9 cellular contexts compared by ENCODE assay signal in the genomic region with DNA sequence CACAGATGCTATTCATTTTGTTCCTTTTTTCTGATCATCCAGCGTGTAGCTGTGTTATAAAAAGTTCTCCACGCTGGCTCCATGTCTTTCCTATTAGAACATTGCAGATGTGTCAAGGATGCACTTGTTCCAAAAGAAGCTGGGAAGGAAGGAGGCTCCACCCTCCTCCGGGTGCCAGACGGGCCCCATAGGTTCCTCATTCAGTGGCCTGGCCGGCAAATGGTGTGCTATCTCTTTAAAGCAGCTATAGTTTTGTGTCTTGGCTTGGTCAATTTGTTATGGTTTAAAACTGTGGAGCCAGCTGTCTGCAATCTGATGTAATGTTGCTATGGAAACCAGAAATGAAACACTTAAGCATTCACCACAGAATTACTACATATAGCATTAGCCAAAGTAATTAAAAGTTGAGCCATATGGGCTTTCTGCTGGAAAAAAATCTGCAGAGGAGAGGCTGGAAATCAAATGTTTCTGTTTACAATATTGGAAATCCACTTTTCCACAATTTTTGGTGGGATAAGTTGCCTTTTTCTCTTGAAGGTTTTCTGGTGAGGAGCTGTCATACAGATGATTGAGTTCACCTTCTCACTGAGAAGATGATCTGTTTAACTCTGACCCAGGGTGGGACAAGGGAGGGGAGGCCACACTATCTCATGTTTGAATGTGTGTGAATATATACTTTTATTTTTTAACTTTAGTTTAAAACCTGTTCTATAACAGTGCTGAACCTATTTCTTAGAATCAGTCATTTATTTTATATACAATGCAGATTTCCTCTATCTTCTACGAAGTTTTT.
DNase-seq lines count a peak whose midpoint lies in the region; ATAC-seq, FAIRE-seq and TF ChIP-seq lines count a peak whose summit lies in the region.
"Had no signal": no experiment of that assay in that cellular context is flagged by ENCODE, and none has a peak within 500 bp of the region (broad histone marks: within the 10 kb centered on the region; RNA-seq: fewer than 3 reads in every experiment).

No MANE protein-coding gene starts in this region.

- intact Hi-C loops in right lobe of liver (cut with DNase I), result no loop called here
- intact Hi-C loops in thyroid gland (cut with DNase I), result no loop called here
- intact Hi-C loops in activated T-helper 1 cell treated with anti-CD3 and anti-CD28 coated beads, Interleukin-12 subunit alpha, Interleukin-12 subunit beta, Interleukin-2, Interleukin-4 antibody, amounts not matched to agents 30 ng/mL and 10 ng/mL and 1 ng/mL, durations not matched to agents 14 hours and 24 hours and 36 hours (cut with micrococcal nuclease), result no loop called here

- H3K27me3 ChIP-seq in bronchial epithelial cell (ENCODE audit: control insufficient read depth, insufficient read depth, low read length) (no peaks in the 10 kb centered on the region), right lobe of liver (no peaks in the 10 kb centered on the region), thyroid gland (no peaks in the 10 kb centered on the region)

- H3K36me3 Mint-ChIP-seq in activated T-helper 1 cell treated with anti-CD3 and anti-CD28 coated beads, Interleukin-12 subunit alpha, Interleukin-12 subunit beta, Interleukin-2, Interleukin-4 antibody, amounts not matched to agents 30 ng/mL and 10 ng/mL and 1 ng/mL, durations not matched to agents 14 hours and 24 hours and 36 hours (ENCODE audit: low read depth), result no peaks in the 10 kb centered on the region

- H3K4me3 ChIP-seq in bronchial epithelial cell (ENCODE audit: low read depth, low read length), result no peak overlapping the region
- peak overlapping the region in 1 of 3 donors; percentile 10 for H3K4me3 ChIP-seq in right lobe of liver
- peak overlapping the region in 2 of 3 donors; percentile 25 to 26 for H3K4me3 ChIP-seq in thyroid gland (replicated peaks in 1 of 3)

- H3K4me3 Mint-ChIP-seq in activated T-helper 1 cell treated with anti-CD3 and anti-CD28 coated beads, Interleukin-12 subunit alpha, Interleukin-12 subunit beta, Interleukin-2, Interleukin-4 antibody, amounts not matched to agents 30 ng/mL and 10 ng/mL and 1 ng/mL, durations not matched to agents 14 hours and 24 hours and 36 hours, result no peak overlapping the region

- WGBS in right lobe of liver (ENCODE audit: insufficient coverage, low coverage, low lambda C conversion rate, missing lambda C conversion rate), result 44% methylated on average over 6 of the region's 6 CpGs
- WGBS in thyroid gland, 2 donors, result 36 to 37% methylated on average over 6 of the region's 6 CpGs

- TF ChIP-seq CTCF in bronchial epithelial cell (IDR thresholded peaks at IDR 0.05; ENCODE audit: insufficient read depth, low read length, severe bottlenecking), result no peak
- no peak for TF ChIP-seq CTCF in right lobe of liver (IDR thresholded peaks at IDR 0.05)
- no peak for TF ChIP-seq CTCF in thyroid gland (IDR thresholded peaks at IDR 0.05)

- ATAC-seq in HG02678 (IDR thresholded peaks at IDR 0.05; ENCODE audit: unreplicated experiment) (peak; percentile 96), right lobe of liver (peak; percentile 62 to 73 (median 66))

- in situ Hi-C loops in G401 (cut with HindIII; ENCODE audit: low sequenced_read_pairs), result no loop called here

- no peaks in the 10 kb centered on the region for H3K36me3 ChIP-seq in bronchial epithelial cell (ENCODE audit: control insufficient read depth, insufficient read depth, low read length)
- H3K36me3 ChIP-seq in right lobe of liver, result no peaks in the 10 kb centered on the region
- no peaks in the 10 kb centered on the region for H3K36me3 ChIP-seq in thyroid gland
- H3K36me3 ChIP-seq: neutrophil had no signal

- no peaks in the 10 kb centered on the region for H3K9me3 ChIP-seq in right lobe of liver
- no peaks in the 10 kb centered on the region for H3K9me3 ChIP-seq in thyroid gland
- H3K9me3 ChIP-seq: neutrophil had no signal

- no peak for TF ChIP-seq POLR2A in right lobe of liver (IDR thresholded peaks at IDR 0.05)
- peak in 1 of 2 donors; percentile 16 for TF ChIP-seq POLR2A in thyroid gland (IDR thresholded peaks at IDR 0.05)

- no peak overlapping the region for H3K27ac Mint-ChIP-seq in activated T-helper 1 cell treated with anti-CD3 and anti-CD28 coated beads, Interleukin-12 subunit alpha, Interleukin-12 subunit beta, Interleukin-2, Interleukin-4 antibody, amounts not matched to agents 30 ng/mL and 10 ng/mL and 1 ng/mL, durations not matched to agents 14 hours and 24 hours and 36 hours

- FAIRE-seq in bronchial epithelial cell (lab: Jason Lieb, UNC), result no peak

- H3K27ac ChIP-seq in right lobe of liver, result peak overlapping the region in 1 of 3 donors; percentile 24
- peak overlapping the region; percentile 35 to 87 (median 86) for H3K27ac ChIP-seq in thyroid gland
- H3K27ac ChIP-seq: neutrophil had no signal

- H3K4me1 ChIP-seq in right lobe of liver (no peaks in the 10 kb centered on the region), thyroid gland (peaks cover 7 to 24% of the 10 kb centered on the region in 2 donors)

- H3K4me1 Mint-ChIP-seq in activated T-helper 1 cell treated with anti-CD3 and anti-CD28 coated beads, Interleukin-12 subunit alpha, Interleukin-12 subunit beta, Interleukin-2, Interleukin-4 antibody, amounts not matched to agents 30 ng/mL and 10 ng/mL and 1 ng/mL, durations not matched to agents 14 hours and 24 hours and 36 hours (ENCODE audit: low read depth), result no peaks in the 10 kb centered on the region

- DNase-seq in GM04504 (ENCODE audit: low read depth) (peak; percentile 97), NCI-H226 (peak; percentile 44), bronchial epithelial cell (ENCODE audit: low read depth) (peak; percentile 59), right lobe of liver (no peak), thyroid gland (no peak), G401 (ENCODE audit: low spot score) (no peak)
- DNase-seq in activated T-helper 1 cell treated with anti-CD3 and anti-CD28 coated beads, Interleukin-12 subunit alpha, Interleukin-12 subunit beta, Interleukin-2, Interleukin-4 antibody, amounts not matched to agents 30 ng/mL and 10 ng/mL and 1 ng/mL, durations not matched to agents 14 hours and 24 hours and 36 hours (ENCODE audit: low spot score), result no peak

- no peaks in the 10 kb centered on the region for H3K9me3 Mint-ChIP-seq in activated T-helper 1 cell treated with anti-CD3 and anti-CD28 coated beads, Interleukin-12 subunit alpha, Interleukin-12 subunit beta, Interleukin-2, Interleukin-4 antibody, amounts not matched to agents 30 ng/mL and 10 ng/mL and 1 ng/mL, durations not matched to agents 14 hours and 24 hours and 36 hours

- H3K27me3 Mint-ChIP-seq in activated T-helper 1 cell treated with anti-CD3 and anti-CD28 coated beads, Interleukin-12 subunit alpha, Interleukin-12 subunit beta, Interleukin-2, Interleukin-4 antibody, amounts not matched to agents 30 ng/mL and 10 ng/mL and 1 ng/mL, durations not matched to agents 14 hours and 24 hours and 36 hours (ENCODE audit: insufficient read depth), result peaks cover 25% of the 10 kb centered on the region

Comparison
In these comparisons a context has a peak if more than half of its experiments do, and no peak if none do; other contexts are left out.
1. DNase-seq: peak in GM04504 (single experiment), NCI-H226 (single experiment) and bronchial epithelial cell (single experiment); none in right lobe of liver (0 of 3), thyroid gland (0 of 2), activated T-helper 1 cell treated with anti-CD3 and anti-CD28 coated beads, Interleukin-12 subunit alpha, Interleukin-12 subunit beta, Interleukin-2, Interleukin-4 antibody, amounts not matched to agents 30 ng/mL and 10 ng/mL and 1 ng/mL, durations not matched to agents 14 hours and 24 hours and 36 hours (single experiment) and G401 (single experiment).